Comparison of ENCODE assay signal across 1 cellular context in genomic region chr5:139650031-139650688, GRCh38.
TF ChIP-seq lines count a peak whose summit lies in the region.

No MANE protein-coding gene starts in this region.

TF ChIP-seq in SK-N-SH, 30 proteins besides CTCF, POLR2A, EP300 and RAD21 (continued from another document):
- TF ChIP-seq SIN3A (IDR thresholded peaks at IDR 0.05; ENCODE audit: borderline replicate concordance, low read depth, low read length), result no peak
